22 cellular contexts compared by ENCODE assay signal in genomic region chr3:39251576-39251975, GRCh38. TPM values are rescaled to one million over a fixed set of nuclear protein-coding genes. Genes with fewer than 3 reads are reported as not detected.
"Had no signal": no experiment of that assay in that cellular context is flagged by ENCODE, and none has a peak within 500 bp of the region (broad histone marks: within the 10 kb centered on the region; RNA-seq: fewer than 3 reads in every experiment).

No MANE protein-coding gene starts in this region.

- H3K36me3 ChIP-seq: gastrocnemius medialis, heart right ventricle, left ventricle myocardium inferior, lower lobe of right lung, suprapubic skin, tibial artery, upper lobe of left lung, uterus had no signal

- H3K36me3 Mint-ChIP-seq: memory B cell, mesothelial cell of epicardium had no signal

- H3K27ac Mint-ChIP-seq: memory B cell, mesothelial cell of epicardium had no signal

- H3K27ac ChIP-seq: gastrocnemius medialis, left ventricle myocardium inferior, lower lobe of right lung, suprapubic skin, tibial artery, upper lobe of left lung, uterus had no signal

- H3K4me3 ChIP-seq: gastrocnemius medialis, heart right ventricle, left ventricle myocardium inferior, lower lobe of right lung, suprapubic skin, tibial artery, upper lobe of left lung, uterus had no signal

- H3K4me3 Mint-ChIP-seq: memory B cell, mesothelial cell of epicardium had no signal

- H3K27me3 Mint-ChIP-seq: memory B cell had no signal

- H3K9me3 ChIP-seq: gastrocnemius medialis, heart right ventricle, left ventricle myocardium inferior, lower lobe of right lung, suprapubic skin, tibial artery, upper lobe of left lung, uterus had no signal

- DNase-seq: dermis blood vessel endothelial cell; effector CD4-positive, alpha-beta T cell; gastrocnemius medialis; heart right ventricle; hypothalamus; islet precursor cell; left ventricle myocardium inferior; lower lobe of right lung; posterior cingulate gyrus; right cardiac atrium; small intestine; stimulated activated CD4-positive, alpha-beta T cell treated with anti-CD3 and anti-CD28 coated beads, Interleukin-12 subunit alpha, Interleukin-12 subunit beta, amount 100 ng/mL, for 4 hours; stimulated activated naive CD8-positive, alpha-beta T cell treated with anti-CD3 and anti-CD28 coated beads, Interleukin-15, Interleukin-2, amounts not matched to agents 100 U/mL and 50 U/mL, for 24 hours; tibial artery; upper lobe of left lung; uterus had no signal

- ATAC-seq: esophagus mucosa; gastrocnemius medialis; heart right ventricle; lower lobe of right lung; right cardiac atrium; stimulated activated naive CD8-positive, alpha-beta T cell treated with anti-CD3 and anti-CD28 coated beads, Interleukin-15, Interleukin-2, amounts not matched to agents 100 U/mL and 50 U/mL, for 24 hours had no signal

- H3K27me3 ChIP-seq: gastrocnemius medialis, heart right ventricle, suprapubic skin, tibial artery, upper lobe of left lung, uterus had no signal

- H3K9me3 Mint-ChIP-seq: memory B cell, mesothelial cell of epicardium had no signal

RNA-seq across cellular contexts. Expression of gene CX3CR1, which starts 28.3 kb away (rescaled TPM):
- total RNA-seq: dermis blood vessel endothelial cell, myocyte had no signal
- polyA plus RNA-seq: fibroblast of lung had no signal

RNA-seq across cellular contexts. Expression of gene XIRP1, which starts 59.2 kb away (rescaled TPM):
- total RNA-seq: dermis blood vessel endothelial cell, esophagus mucosa, fibroblast of lung, lower lobe of right lung, mesothelial cell of epicardium, suprapubic skin had no signal
